Comparison of ENCODE assay signal across 15 cellular contexts in the genomic region with DNA sequence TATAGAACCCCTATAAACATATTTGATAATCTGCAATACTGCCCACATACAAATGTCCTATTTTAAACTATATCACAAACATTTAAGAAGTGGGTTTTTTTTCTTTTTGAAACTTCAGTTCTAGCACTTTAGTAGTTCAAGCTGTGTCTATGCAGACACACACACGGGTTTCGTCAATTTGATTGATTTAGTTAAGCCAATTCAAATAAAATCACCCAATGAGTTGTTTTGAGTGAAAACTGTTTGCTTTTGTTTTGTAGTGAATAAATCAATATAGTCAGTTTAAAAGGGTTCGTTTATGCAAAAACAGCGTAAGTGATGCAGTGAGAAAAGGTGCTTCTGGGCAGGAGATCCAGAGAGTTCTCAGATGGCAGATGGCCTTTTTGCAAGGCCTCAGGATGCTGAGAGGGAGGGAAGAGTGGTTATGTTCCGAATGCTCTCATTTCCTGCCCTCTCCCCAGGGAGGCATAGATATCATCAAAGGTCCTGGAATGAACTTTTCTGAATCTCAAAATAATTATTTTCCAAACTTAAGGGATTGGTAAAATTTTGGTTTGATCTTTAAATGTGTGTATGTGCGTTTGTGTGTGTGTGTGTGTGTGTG.
DNase-seq lines count a peak whose midpoint lies in the region; ATAC-seq and TF ChIP-seq lines count a peak whose summit lies in the region.
"Had no signal": no experiment of that assay in that cellular context is flagged by ENCODE, and none has a peak within 500 bp of the region (broad histone marks: within the 10 kb centered on the region; RNA-seq: fewer than 3 reads in every experiment).

No MANE protein-coding gene starts in this region.

- H3K27ac ChIP-seq in psoas muscle, result peak overlapping the region; percentile 3
- H3K27ac ChIP-seq: A549, body of pancreas, SJSA1 had no signal

- H3K36me3 ChIP-seq in psoas muscle (ENCODE audit: insufficient read depth in 1 of 2, low read depth in 1 of 2), result no peaks in the 10 kb centered on the region
- H3K36me3 ChIP-seq: gastrocnemius medialis, SJSA1 had no signal

- 51 to 61% (median 53%) methylated on average over 6 of the region's 6 CpGs for WGBS in psoas muscle, 3 donors

- TF ChIP-seq CTCF in choroid plexus epithelial cell (conservative IDR thresholded peaks at IDR 0.05; ENCODE audit: low read depth, low read length) (no peak), psoas muscle (IDR thresholded peaks at IDR 0.05) (no peak)

- no peaks in the 10 kb centered on the region for H3K27me3 ChIP-seq in psoas muscle (ENCODE audit: insufficient read depth in 3 of 3, low read length in 2 of 3)
- H3K27me3 ChIP-seq: body of pancreas, gastrocnemius medialis, SJSA1 had no signal

- no peak overlapping the region for H3K4me3 ChIP-seq in choroid plexus epithelial cell (ENCODE audit: low read depth, low read length)
- no peak overlapping the region for H3K4me3 ChIP-seq in psoas muscle
- H3K4me3 ChIP-seq: A549, body of pancreas, gastrocnemius medialis, SJSA1 had no signal

- peak; percentile 20 for DNase-seq in NCI-H345 (lab: John Stamatoyannopoulos, UW)
- DNase-seq in NCI-H345 treated with DMSO at 0.1 percent for 48 hours (lab: John Stamatoyannopoulos, UW; ENCODE audit: unreplicated experiment), result no peak
- peak; percentile 24 for DNase-seq in NCI-H146 treated with DMSO at 0.1 percent for 48 hours (lab: John Stamatoyannopoulos, UW; ENCODE audit: unreplicated experiment)
- DNase-seq in choroid plexus epithelial cell (ENCODE audit: low read depth), result peak; percentile 80
- DNase-seq in psoas muscle, result no peak
- DNase-seq in Kasumi-1 (lab: John Stamatoyannopoulos, UW), result no peak
- DNase-seq: activated CD8-positive, alpha-beta memory T cell treated with anti-CD3 and anti-CD28 coated beads for 24 hours; activated gamma-delta T cell treated with Interleukin-2 at 50 U/mL for 16 hours; body of pancreas; DMS53 had no signal

- intact Hi-C loops in psoas muscle (cut with DNase I), result no loop called here

- no peaks in the 10 kb centered on the region for H3K9me3 ChIP-seq in psoas muscle
- H3K9me3 ChIP-seq: A549, body of pancreas, gastrocnemius medialis, SJSA1 had no signal

- H3K4me1 ChIP-seq in psoas muscle, result peaks cover 11% of the 10 kb centered on the region
- H3K4me1 ChIP-seq: A549, body of pancreas, SJSA1 had no signal

- ATAC-seq in psoas muscle, result no peak
- no peak for ATAC-seq in GM19328 (IDR thresholded peaks at IDR 0.05; ENCODE audit: unreplicated experiment)
- no peak for ATAC-seq in HG03196 (IDR thresholded peaks at IDR 0.05; ENCODE audit: unreplicated experiment)
- ATAC-seq: A549, body of pancreas had no signal

Comparison
In these comparisons a context has a peak if more than half of its experiments do, and no peak if none do; other contexts are left out.
1. DNase-seq: peak in NCI-H345 (single experiment), NCI-H146 treated with DMSO at 0.1 percent for 48 hours (single experiment) and choroid plexus epithelial cell (single experiment); none in NCI-H345 treated with DMSO at 0.1 percent for 48 hours (single experiment), psoas muscle (0 of 2) and Kasumi-1 (0 of 2).